8 cellular contexts compared by ENCODE assay signal in the genomic region with DNA sequence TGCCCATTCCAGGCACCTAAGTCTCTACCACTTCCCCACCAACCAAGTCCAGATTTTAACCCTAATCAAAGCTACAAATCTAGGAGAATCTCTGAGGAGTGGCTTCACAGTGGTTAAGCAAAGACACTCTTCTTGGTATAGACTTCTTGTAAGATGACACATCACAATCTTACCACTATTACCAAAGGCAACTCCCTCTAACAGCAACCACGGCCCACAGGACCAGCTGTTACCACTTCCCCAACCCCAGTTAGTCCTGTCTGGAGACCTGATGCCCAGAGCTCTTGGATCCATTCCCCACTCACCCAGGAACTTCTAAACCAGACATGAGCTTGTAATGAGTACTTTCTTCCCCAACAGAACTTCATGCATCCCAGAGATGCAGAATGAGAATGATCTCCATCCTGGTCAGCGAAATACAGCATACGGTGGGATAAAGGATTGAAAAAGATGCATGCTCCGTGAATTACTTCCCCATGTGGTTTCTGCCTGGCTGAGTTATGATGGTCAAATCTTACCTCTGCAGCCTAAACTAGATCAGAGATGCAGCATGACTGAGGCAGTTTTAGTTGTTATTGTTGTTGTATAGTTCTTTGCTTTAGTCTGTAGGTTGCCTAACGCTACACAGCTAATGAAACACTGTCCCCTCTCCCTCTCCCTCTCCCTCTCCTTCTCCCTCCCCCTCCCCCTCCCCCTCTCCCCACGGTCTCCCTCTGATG.
A peak's percentile ranks its signal among the peaks of the same experiment; 100 is the strongest.
DNase-seq lines count a peak whose midpoint lies in the region; ATAC-seq and TF ChIP-seq lines count a peak whose summit lies in the region.

No MANE protein-coding gene starts in this region.

- H3K4me3 ChIP-seq in CD8-positive, alpha-beta T cell (ENCODE audit: low read depth, low read length), result no peak overlapping the region
- H3K4me3 ChIP-seq in astrocyte of the spinal cord (ENCODE audit: low read depth, low read length) (no peak overlapping the region), prostate gland (no peak overlapping the region)

- H3K9me3 Mint-ChIP-seq in CD8-positive, alpha-beta T cell, result no peaks in the 10 kb centered on the region

- POLR2A ChIA-PET in CD8-positive, alpha-beta T cell (lab: Charles Lee), result no interaction called here

- in situ Hi-C loops in astrocyte of the spinal cord (cut with HindIII; ENCODE audit: low sequenced_read_pairs), result no loop called here

- no peaks in the 10 kb centered on the region for H3K27me3 Mint-ChIP-seq in CD8-positive, alpha-beta T cell (ENCODE audit: low read depth)

- intact Hi-C loops in CD8-positive, alpha-beta T cell (cut with DNase I, micrococcal nuclease), result no loop called here
- intact Hi-C loops in prostate gland (cut with DNase I), result no loop called here

- H3K4me1 Mint-ChIP-seq in CD8-positive, alpha-beta T cell (ENCODE audit: low read depth), result peaks cover 58% of the 10 kb centered on the region

- no peak overlapping the region for H3K4me3 Mint-ChIP-seq in CD8-positive, alpha-beta T cell

- H3K36me3 Mint-ChIP-seq in CD8-positive, alpha-beta T cell, result peaks cover 51% of the 10 kb centered on the region

- DNase-seq in CD8-positive, alpha-beta T cell, result peak in 2 of 7 experiments; percentile 17 to 25
- DNase-seq in HT1080 (ENCODE audit: low read depth) (peak; percentile 82), astrocyte of the spinal cord (ENCODE audit: low read depth, low spot score) (peak; percentile 82), prostate gland (ENCODE audit: low spot score) (no peak), midbrain (lab: John Stamatoyannopoulos, UW) (no peak), NCI-H1436 treated with DMSO at 0.1 percent for 48 hours (lab: John Stamatoyannopoulos, UW) (no peak)
- DNase-seq in stimulated activated CD8-positive, alpha-beta memory T cell treated with anti-CD3 and anti-CD28 coated beads, Interleukin-4, amount 100 ng/mL, for 48 hours, result peak; percentile 56

- no peak overlapping the region for H3K27ac ChIP-seq in CD8-positive, alpha-beta T cell (ENCODE audit: low read depth, low read length)
- H3K27ac ChIP-seq in prostate gland, result no peak overlapping the region

- peaks cover 17% of the 10 kb centered on the region for H3K4me1 ChIP-seq in CD8-positive, alpha-beta T cell (ENCODE audit: insufficient read depth, low read length)
- H3K4me1 ChIP-seq in prostate gland (replicated peaks), result no peaks in the 10 kb centered on the region

- WGBS in prostate gland, result 94% methylated on average over 6 of the region's 6 CpGs

- H3K27ac Mint-ChIP-seq in CD8-positive, alpha-beta T cell, result peak overlapping the region; percentile 78

- no peak for TF ChIP-seq POLR2A in prostate gland (IDR thresholded peaks at IDR 0.05)

- no peak for TF ChIP-seq CTCF in CD8-positive, alpha-beta T cell (IDR thresholded peaks at IDR 0.05)
- TF ChIP-seq CTCF in astrocyte of the spinal cord (IDR thresholded peaks at IDR 0.05; ENCODE audit: low read depth, low read length) (no peak), prostate gland (IDR thresholded peaks at IDR 0.05) (no peak)

- H3K9me3 ChIP-seq in CD8-positive, alpha-beta T cell (ENCODE audit: low read length), result no peaks in the 10 kb centered on the region
- H3K9me3 ChIP-seq in prostate gland, result no peaks in the 10 kb centered on the region

- CTCF ChIA-PET in CD8-positive, alpha-beta T cell (lab: Charles Lee), result interaction anchor here (1.1 kb wide), 1 partner anchor 263 kb away, joined by 3 read pairs; no protein-coding TSS in a partner anchor

- no peaks in the 10 kb centered on the region for H3K36me3 ChIP-seq in CD8-positive, alpha-beta T cell (ENCODE audit: insufficient read depth, low read length)
- no peaks in the 10 kb centered on the region for H3K36me3 ChIP-seq in prostate gland

- no peak for ATAC-seq in CD8-positive, alpha-beta T cell
- peak; percentile 67 for ATAC-seq in GM19452 (IDR thresholded peaks at IDR 0.05; ENCODE audit: unreplicated experiment)

- no peaks in the 10 kb centered on the region for H3K27me3 ChIP-seq in CD8-positive, alpha-beta T cell (ENCODE audit: insufficient read depth, low read length)
- H3K27me3 ChIP-seq in prostate gland (replicated peaks; ENCODE audit: insufficient read depth), result no peaks in the 10 kb centered on the region

Comparison
In these comparisons a context has a peak if more than half of its experiments do, and no peak if none do; other contexts are left out.
1. DNase-seq: peak in HT1080 (single experiment), astrocyte of the spinal cord (single experiment) and stimulated activated CD8-positive, alpha-beta memory T cell treated with anti-CD3 and anti-CD28 coated beads, Interleukin-4, amount 100 ng/mL, for 48 hours (single experiment); none in prostate gland (single experiment), midbrain (single experiment) and NCI-H1436 treated with DMSO at 0.1 percent for 48 hours (single experiment).